ENCODE assay signal across 6 cellular contexts in genomic region chr2:134357814-134358213, GRCh38.
"Had no signal": no experiment of that assay in that cellular context is flagged by ENCODE, and none has a peak within 500 bp of the region (broad histone marks: within the 10 kb centered on the region; RNA-seq: fewer than 3 reads in every experiment).

No MANE protein-coding gene starts in this region.

- FAIRE-seq: HTR-8/SVneo had no signal

- H3K9ac ChIP-seq: KMS-11 had no signal

- H3K4me2 ChIP-seq: KMS-11 had no signal

- H3K27ac ChIP-seq: HL-60, KMS-11 had no signal

- DNase-seq: Karpas-422, KBM-7, KG1 had no signal
